In the genomic region with DNA sequence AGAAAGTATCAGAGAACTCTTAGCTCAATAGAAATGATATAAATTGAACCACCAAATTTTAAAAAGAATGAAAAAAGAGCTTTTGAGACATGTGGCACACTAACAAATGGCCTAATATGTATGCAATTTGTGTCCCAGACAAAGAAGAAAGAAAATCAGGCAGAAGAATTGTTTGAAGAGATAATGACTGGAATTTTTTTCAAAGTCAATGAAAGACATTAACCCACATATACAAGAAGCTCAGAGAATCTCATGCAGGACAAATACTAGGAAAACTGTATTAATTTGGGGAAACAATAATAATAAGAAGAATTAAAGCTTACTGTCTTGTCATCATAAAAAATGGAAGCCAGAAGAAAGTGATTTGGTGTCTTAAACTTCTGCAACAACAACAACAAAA, we compare ENCODE assay signal across 35 cellular contexts.
"Had no signal": no experiment of that assay in that cellular context is flagged by ENCODE, and none has a peak within 500 bp of the region (broad histone marks: within the 10 kb centered on the region; RNA-seq: fewer than 3 reads in every experiment).

No MANE protein-coding gene starts in this region.

- H3K36me3 ChIP-seq: MG63 had no signal

- DNase-seq: Kasumi-1, MG63, MM.1S, MV-4-11, NCI-H1048, NCI-H1092, NCI-H1092 treated with DMSO at 0.1 percent for 48 hours, NCI-H1105, NCI-H1105 treated with DMSO at 0.1 percent for 48 hours, NCI-H1417, NCI-H1417 treated with DMSO at 0.1 percent for 48 hours, NCI-H1436, NCI-H1436 treated with DMSO at 0.1 percent for 48 hours, NCI-H146, NCI-H1694, NCI-H1694 treated with DMSO at 0.1 percent for 48 hours, NCI-H187, NCI-H187 treated with DMSO at 0.1 percent for 48 hours, NCI-H1930, NCI-H2029, NCI-H2029 treated with DMSO at 0.1 percent for 48 hours, NCI-H2081, NCI-H2081 treated with DMSO at 0.1 percent for 48 hours, NCI-H2107, NCI-H2171, NCI-H2171 treated with DMSO at 0.1 percent for 48 hours, NCI-H2227 treated with DMSO at 0.1 percent for 48 hours, NCI-H226, NCI-H345, NCI-H446, NCI-H446 treated with DMSO at 0.1 percent for 48 hours, NCI-H510A, NCI-H510A treated with DMSO at 0.1 percent for 48 hours, NCI-H524, NCI-H524 treated with DMSO at 0.1 percent for 48 hours had no signal

- H3K4me3 ChIP-seq: MG63 had no signal

- H3K27me3 ChIP-seq: MG63 had no signal
